ENCODE assay signal across 1 cellular context in genomic region chr1:19311931-19312781, GRCh38.
TF ChIP-seq lines count a peak whose summit lies in the region.

TSS of gene AKR7A2 (minus strand) at chr1:19312144. CDS start at chr1:19312124, 20 bp downstream.
TSS of gene SLC66A1 (plus strand) at chr1:19312326. CDS start at chr1:19317678, 5,352 bp downstream.

TF ChIP-seq in K562, 482 proteins besides CTCF, POLR2A, EP300 and RAD21 (continued from another document and continues in another):
- TF ChIP-seq RREB1 (CRISPR knock-in tag; IDR thresholded peaks at IDR 0.05) (peak; percentile 84; the same call in 1 of the 2 replicates), ARID3B (CRISPR knock-in tag; IDR thresholded peaks at IDR 0.05; ENCODE audit: borderline replicate concordance) (peak; percentile 92; the same call in 1 of the 2 replicates), PRDM10 (IDR thresholded peaks at IDR 0.05; ENCODE audit: partially characterized antibody) (no peak), ZNF707 (CRISPR knock-in tag; conservative IDR thresholded peaks at IDR 0.05) (no peak), BRF2 (IDR thresholded peaks at IDR 0.05; ENCODE audit: borderline replicate concordance, insufficient read depth, insufficient read length) (no peak), MEF2A (IDR thresholded peaks at IDR 0.05; ENCODE audit: control insufficient read depth, low read depth, low read length) (no peak), E2F6 (IDR thresholded peaks at IDR 0.05; ENCODE audit: borderline replicate concordance in 1 of 2, extremely low read depth in 1 of 2, insufficient read depth in 1 of 2, insufficient read length in 1 of 2, low read depth in 1 of 2, low read length in 1 of 2, poor library complexity in 1 of 2, severe bottlenecking in 1 of 2) (peak; percentile 98 to 99), CBX3 (IDR thresholded peaks at IDR 0.05; ENCODE audit: borderline replicate concordance in 1 of 2, low read length in 2 of 2) (no peak), PHF21A (IDR thresholded peaks at IDR 0.05; ENCODE audit: borderline replicate concordance, low read depth) (peak; percentile 87; the same call in 1 of the 2 replicates), RNF219 (CRISPR knock-in tag; IDR thresholded peaks at IDR 0.05) (no peak), BDP1 (IDR thresholded peaks at IDR 0.05; ENCODE audit: insufficient read depth, insufficient read length) (no peak), L3MBTL2 (IDR thresholded peaks at IDR 0.05) (peak; percentile 95), KLF16 (IDR thresholded peaks at IDR 0.05) (no peak), MAX (CRISPR knock-in tag; IDR thresholded peaks at IDR 0.05) (peak; percentile 82), TARDBP (IDR thresholded peaks at IDR 0.05) (peak; percentile 63; the same call in 1 of the 2 replicates), RBM39 (optimal IDR thresholded peaks at IDR 0.05; ENCODE audit: low read depth, low read length) (no peak), RFX7 (CRISPR knock-in tag; IDR thresholded peaks at IDR 0.05) (no peak), SIX5 (IDR thresholded peaks at IDR 0.05; ENCODE audit: borderline replicate concordance in 1 of 2, insufficient read depth in 1 of 2, low read depth in 1 of 2, low read length in 2 of 2) (no peak), PRPF4 (IDR thresholded peaks at IDR 0.05; ENCODE audit: insufficient read depth, low read depth, low read length, poor library complexity, severe bottlenecking) (no peak), ZNF561 (CRISPR knock-in tag; conservative IDR thresholded peaks at IDR 0.05) (no peak), PTBP1 (IDR thresholded peaks at IDR 0.05; ENCODE audit: low read depth, low read length) (no peak), ZNF407 (IDR thresholded peaks at IDR 0.05; ENCODE audit: low read depth) (no peak)
